In genomic region chr5:119063579-119064379, GRCh38 we compare ENCODE assay signal across 9 cellular contexts. TPM values are rescaled to one million over a fixed set of nuclear protein-coding genes. Genes with fewer than 3 reads are reported as not detected.
DNase-seq lines count a peak whose midpoint lies in the region; ATAC-seq and TF ChIP-seq lines count a peak whose summit lies in the region.
"Had no signal": no experiment of that assay in that cellular context is flagged by ENCODE, and none has a peak within 500 bp of the region (broad histone marks: within the 10 kb centered on the region; RNA-seq: fewer than 3 reads in every experiment).

No MANE protein-coding gene starts in this region.

- H3K27ac ChIP-seq in CD8-positive, alpha-beta memory T cell (ENCODE audit: low read depth, low read length) = no peak overlapping the region
- H3K27ac ChIP-seq in coronary artery = no peak overlapping the region

- H3K9me3 ChIP-seq in CD8-positive, alpha-beta memory T cell (ENCODE audit: low read length) = no peaks in the 10 kb centered on the region
- H3K9me3 ChIP-seq: HAP-1 had no signal

- POLR2A ChIA-PET in CD8-positive, alpha-beta memory T cell (lab: Charles Lee) = no interaction called here

- no peaks in the 10 kb centered on the region for H3K9me3 Mint-ChIP-seq in CD8-positive, alpha-beta memory T cell

- H3K4me3 Mint-ChIP-seq in CD8-positive, alpha-beta memory T cell = no peak overlapping the region

- peak overlapping the region in 1 of 8 donors; percentile 1 for H3K27ac Mint-ChIP-seq in CD8-positive, alpha-beta memory T cell

- H3K36me3 Mint-ChIP-seq in CD8-positive, alpha-beta memory T cell = no peaks in the 10 kb centered on the region

- TF ChIP-seq CTCF in coronary artery (IDR thresholded peaks at IDR 0.05) = no peak

- H3K27me3 Mint-ChIP-seq in CD8-positive, alpha-beta memory T cell = no peaks in the 10 kb centered on the region

- no peak overlapping the region for H3K4me3 ChIP-seq in CD8-positive, alpha-beta memory T cell (ENCODE audit: low read length)
- no peak overlapping the region for H3K4me3 ChIP-seq in coronary artery
- H3K4me3 ChIP-seq: HAP-1 had no signal

- ATAC-seq in GM21619 (IDR thresholded peaks at IDR 0.05; ENCODE audit: unreplicated experiment) = peak; percentile 65
- ATAC-seq in GM19328 (IDR thresholded peaks at IDR 0.05; ENCODE audit: unreplicated experiment) = no peak

- H3K27me3 ChIP-seq in CD8-positive, alpha-beta memory T cell (ENCODE audit: insufficient read depth, low read length, poor library complexity, severe bottlenecking) = no peaks in the 10 kb centered on the region

- no peaks in the 10 kb centered on the region for H3K4me1 ChIP-seq in CD8-positive, alpha-beta memory T cell (ENCODE audit: insufficient read depth, low read length)

- DNase-seq in GF-D8 (lab: John Stamatoyannopoulos, UW) (peak; percentile 66), LHCN-M2 (ENCODE audit: low read depth) (peak; percentile 12), dedifferentiated amniotic fluid mesenchymal stem cell (ENCODE audit: extremely low spot score) (peak; percentile 31), coronary artery (ENCODE audit: low spot score) (no peak), mucosa of gallbladder (ENCODE audit: low spot score) (no peak)
- DNase-seq in CD8-positive, alpha-beta memory T cell = no peak

- H3K4me1 Mint-ChIP-seq in CD8-positive, alpha-beta memory T cell = peaks cover 7 to 10% (median 9%) of the 10 kb centered on the region in 3 donors

- CTCF ChIA-PET in CD8-positive, alpha-beta memory T cell (lab: Charles Lee) = interaction anchor here (0.7 kb wide), 1 partner anchor 192 kb away, joined by 3 read pairs; no protein-coding TSS in a partner anchor

- H3K36me3 ChIP-seq in CD8-positive, alpha-beta memory T cell (ENCODE audit: insufficient read depth, low read length) = no peaks in the 10 kb centered on the region
- H3K36me3 ChIP-seq: HAP-1 had no signal

RNA-seq across cellular contexts. Expression of gene DMXL1, which starts 7.1 kb away (rescaled TPM):
- total RNA-seq in LHCN-M2 (2014; rRNA removed) (19.9 and 23.4 TPM in 2 replicates), mucosa of gallbladder (51.4 TPM)
- polyA plus RNA-seq in LHCN-M2 (2012) = 2.6 TPM
- total RNA-seq in CD8-positive, alpha-beta memory T cell = 10 to 100 TPM; 25.9 to 26.2 TPM
- 12.9 TPM for polyA plus RNA-seq in CD8-positive, alpha-beta memory T cell

Comparison
In these comparisons a context has a peak if more than half of its experiments do, and no peak if none do; other contexts are left out.
1. DNase-seq: peak in GF-D8 (single experiment), LHCN-M2 (single experiment) and dedifferentiated amniotic fluid mesenchymal stem cell (single experiment); none in CD8-positive, alpha-beta memory T cell (0 of 5), coronary artery (single experiment) and mucosa of gallbladder (single experiment).